In the genomic region with DNA sequence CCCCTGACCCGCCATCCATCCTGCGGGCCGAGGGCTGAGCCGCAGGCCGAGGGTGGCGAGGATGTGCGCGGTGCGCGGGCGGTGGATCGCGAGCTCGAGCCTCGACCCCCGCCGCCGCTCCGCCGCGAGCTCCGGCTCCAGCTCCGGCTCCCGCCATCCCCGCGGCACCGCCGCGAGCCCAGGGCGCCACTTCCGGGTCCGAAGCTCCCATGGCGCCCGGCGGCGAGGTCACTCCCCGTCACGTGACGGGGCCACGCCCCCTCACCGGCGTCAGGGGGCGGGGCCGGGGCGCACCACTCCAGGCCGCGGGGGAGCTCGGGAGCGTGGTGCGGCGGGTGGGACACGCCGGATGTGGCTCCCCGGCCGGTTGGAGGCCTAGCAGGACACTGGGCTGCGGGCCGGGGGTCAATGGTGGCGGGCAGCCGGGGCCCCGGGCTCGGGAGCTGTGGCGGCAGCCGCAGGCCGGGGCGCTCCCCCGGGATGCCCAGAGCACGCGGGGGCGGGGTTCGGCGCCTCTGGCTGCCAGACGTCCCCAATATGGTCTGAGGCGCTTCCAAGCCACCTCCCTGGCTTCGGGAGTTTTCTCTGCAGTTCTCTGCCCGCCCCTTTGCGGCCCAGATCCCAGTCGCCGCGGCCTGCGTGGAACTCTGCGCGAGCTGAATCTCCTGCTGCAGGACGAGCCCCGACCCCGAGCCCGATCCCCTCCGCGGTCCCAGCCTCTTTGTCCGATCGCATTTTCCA, we compare ENCODE assay signal across 8 cellular contexts. TPM values are rescaled to one million over a fixed set of nuclear protein-coding genes. Genes with fewer than 3 reads are reported as not detected.
DNase-seq lines count a peak whose midpoint lies in the region; TF ChIP-seq lines count a peak whose summit lies in the region.

A gene with protein sequence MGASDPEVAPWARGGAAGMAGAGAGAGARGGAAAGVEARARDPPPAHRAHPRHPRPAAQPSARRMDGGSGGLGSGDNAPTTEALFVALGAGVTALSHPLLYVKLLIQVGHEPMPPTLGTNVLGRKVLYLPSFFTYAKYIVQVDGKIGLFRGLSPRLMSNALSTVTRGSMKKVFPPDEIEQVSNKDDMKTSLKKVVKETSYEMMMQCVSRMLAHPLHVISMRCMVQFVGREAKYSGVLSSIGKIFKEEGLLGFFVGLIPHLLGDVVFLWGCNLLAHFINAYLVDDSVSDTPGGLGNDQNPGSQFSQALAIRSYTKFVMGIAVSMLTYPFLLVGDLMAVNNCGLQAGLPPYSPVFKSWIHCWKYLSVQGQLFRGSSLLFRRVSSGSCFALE (minus strand): TSS at position 234 of the 741 bp plus-strand sequence. CDS start 23 bp downstream, at position 211.

- H3K27ac ChIP-seq in GM23248: peak within 1 kb of the TSS; percentile 80
- H3K27ac ChIP-seq in Karpas-422 (ENCODE audit: low read length): peak within 1 kb of the TSS; percentile 49
- peak within 1 kb of the TSS; percentile 80 for H3K27ac ChIP-seq in RWPE1

- in situ Hi-C loops in GM23248 (cut with MboI): no loop called here

- H3F3A ChIP-seq in GM23248 (ENCODE audit: insufficient read depth): peaks cover 32% of the 10 kb centered on the region

- WGBS in GM23248 (ENCODE audit: low coverage in 1 of 2, low lambda C conversion rate in 2 of 2, missing lambda C conversion rate in 2 of 2), 2 experiments: 1% methylated on average over 49 to 55 of the region's 90 CpGs

- TF ChIP-seq CTCF in RWPE1 (conservative IDR thresholded peaks at IDR 0.05; ENCODE audit: low read depth): no peak
- no peak for TF ChIP-seq CTCF in fibroblast of pulmonary artery (IDR thresholded peaks at IDR 0.05; ENCODE audit: low read length, missing control alignments)
- no peak for TF ChIP-seq CTCF in nephron progenitor cell (IDR thresholded peaks at IDR 0.05)

- peaks cover 5% of the 10 kb centered on the region for H3K36me3 Mint-ChIP-seq in nephron progenitor cell (ENCODE audit: low read depth)
- H3K36me3 Mint-ChIP-seq in stimulated activated naive CD8-positive, alpha-beta T cell treated with anti-CD3 and anti-CD28 coated beads, Interleukin-15, Interleukin-2, amounts not matched to agents 100 ng/mL and 50 ng/mL, for 24 hours (ENCODE audit: low read depth): peaks cover 6% of the 10 kb centered on the region

- H3K9me3 ChIP-seq in GM23248 (ENCODE audit: low read depth) (no peaks in the 10 kb centered on the region), Karpas-422 (ENCODE audit: low read length) (no peaks in the 10 kb centered on the region)

- H3K27me3 ChIP-seq in GM23248 (replicated peaks; ENCODE audit: insufficient read depth): no peaks in the 10 kb centered on the region
- no peaks in the 10 kb centered on the region for H3K27me3 ChIP-seq in Karpas-422 (ENCODE audit: low read length)

- peaks cover 30% of the 10 kb centered on the region for H3K4me1 Mint-ChIP-seq in nephron progenitor cell
- H3K4me1 Mint-ChIP-seq in stimulated activated naive CD8-positive, alpha-beta T cell treated with anti-CD3 and anti-CD28 coated beads, Interleukin-15, Interleukin-2, amounts not matched to agents 100 ng/mL and 50 ng/mL, for 24 hours (ENCODE audit: low read depth): peaks cover 16% of the 10 kb centered on the region

- CTCF ChIA-PET in RWPE1 (lab: Yijun Ruan, JAX): interaction anchor here (0.8 to 1.5 kb wide), 4 partner anchors 15 to 65 kb away, joined by 3 to 9 read pairs (median 4); no protein-coding TSS in a partner anchor

- H3K4me3 Mint-ChIP-seq in nephron progenitor cell: peak within 1 kb of the TSS; percentile 99
- peak within 1 kb of the TSS; percentile 93 for H3K4me3 Mint-ChIP-seq in stimulated activated naive CD8-positive, alpha-beta T cell treated with anti-CD3 and anti-CD28 coated beads, Interleukin-15, Interleukin-2, amounts not matched to agents 100 ng/mL and 50 ng/mL, for 24 hours

- POLR2A ChIA-PET in RWPE1 (lab: Yijun Ruan, JAX; ENCODE audit: low non-redundant PET): interaction anchor here (0.6 to 1.2 kb wide), 4 partner anchors 13 to 109 kb away, joined by 3 to 4 read pairs (median 3); no protein-coding TSS in a partner anchor

- H4K20me1 ChIP-seq in GM23248 (ENCODE audit: insufficient read depth) (no peaks in the 10 kb centered on the region), Karpas-422 (ENCODE audit: insufficient read depth, low read depth, low read length) (peaks cover 36% of the 10 kb centered on the region)

- H3K27me3 Mint-ChIP-seq in nephron progenitor cell (ENCODE audit: low read depth, poor library complexity): peaks cover 11% of the 10 kb centered on the region
- no peaks in the 10 kb centered on the region for H3K27me3 Mint-ChIP-seq in stimulated activated naive CD8-positive, alpha-beta T cell treated with anti-CD3 and anti-CD28 coated beads, Interleukin-15, Interleukin-2, amounts not matched to agents 100 ng/mL and 50 ng/mL, for 24 hours

- peaks cover 48% of the 10 kb centered on the region for H3K79me2 ChIP-seq in GM23248 (ENCODE audit: insufficient read depth)
- peaks cover 47% of the 10 kb centered on the region for H3K79me2 ChIP-seq in Karpas-422 (ENCODE audit: low read length)

- peak within 1 kb of the TSS; percentile 99 for H3K9ac ChIP-seq in GM23248
- peak within 1 kb of the TSS; percentile 98 for H3K9ac ChIP-seq in Karpas-422 (ENCODE audit: low read length)

- DNase-seq in EL (peak; percentile 89), GM23248 (peak; percentile 96), Karpas-422 (peak; percentile 96), RWPE1 (ENCODE audit: low spot score) (peak; percentile 93), fibroblast of pulmonary artery (ENCODE audit: low read depth) (peak; percentile 90), nephron progenitor cell (peak; percentile 91)
- DNase-seq in activated T-helper 9 cell treated with anti-CD3 and anti-CD28 coated beads, Interleukin-2, amount 50 U/mL, for 16 hours (ENCODE audit: low read depth): peak; percentile 82

- H3K36me3 ChIP-seq in GM23248 (ENCODE audit: low read depth): no peaks in the 10 kb centered on the region
- H3K36me3 ChIP-seq in Karpas-422 (ENCODE audit: insufficient read depth, low read length): no peaks in the 10 kb centered on the region

- H3K4me3 ChIP-seq in GM23248: peak within 1 kb of the TSS; percentile 100
- H3K4me3 ChIP-seq in Karpas-422 (ENCODE audit: low read length): peak within 1 kb of the TSS; percentile 97
- H3K4me3 ChIP-seq in fibroblast of pulmonary artery (replicated peaks; ENCODE audit: low read depth, low read length): peak within 1 kb of the TSS; percentile 99

- H3K9me3 Mint-ChIP-seq in nephron progenitor cell: peaks cover 4% of the 10 kb centered on the region
- H3K9me3 Mint-ChIP-seq in stimulated activated naive CD8-positive, alpha-beta T cell treated with anti-CD3 and anti-CD28 coated beads, Interleukin-15, Interleukin-2, amounts not matched to agents 100 ng/mL and 50 ng/mL, for 24 hours: no peaks in the 10 kb centered on the region

- H2AFZ ChIP-seq in GM23248 (peak within 1 kb of the TSS; percentile 73), Karpas-422 (ENCODE audit: low read length) (peak within 1 kb of the TSS; percentile 53; the same call in 1 of the 2 replicates)

- H3K9me2 ChIP-seq in GM23248 (ENCODE audit: insufficient read depth) (no peaks in the 10 kb centered on the region), Karpas-422 (replicated peaks; ENCODE audit: insufficient read depth, low read length) (no peaks in the 10 kb centered on the region)

- H3K4me1 ChIP-seq in GM23248 (ENCODE audit: insufficient read depth): peaks cover 24% of the 10 kb centered on the region
- H3K4me1 ChIP-seq in Karpas-422 (ENCODE audit: low read length): peaks cover 34% of the 10 kb centered on the region

- H3K4me2 ChIP-seq in GM23248 (ENCODE audit: unreplicated experiment): peak within 1 kb of the TSS; percentile 96
- peak within 1 kb of the TSS; percentile 99 for H3K4me2 ChIP-seq in Karpas-422 (ENCODE audit: low read depth, low read length, poor library complexity, severe bottlenecking)

- H3K27ac Mint-ChIP-seq in nephron progenitor cell: peak within 1 kb of the TSS; percentile 99
- peak within 1 kb of the TSS; percentile 94 for H3K27ac Mint-ChIP-seq in stimulated activated naive CD8-positive, alpha-beta T cell treated with anti-CD3 and anti-CD28 coated beads, Interleukin-15, Interleukin-2, amounts not matched to agents 100 ng/mL and 50 ng/mL, for 24 hours

RNA-seq across cellular contexts. Expression of the gene that starts here (rescaled TPM):
- total RNA-seq in GM23248 (2014; rRNA removed; shearing (Covaris generic)): 418 and 473 TPM in 2 replicates
- 370 and 395 TPM in 2 replicates for polyA plus RNA-seq in GM23248 (2016; fragmentation: Nextera tagmentation; extraction: Ambion mirVana)
- 84.4 and 105 TPM in 2 replicates for total RNA-seq in Karpas-422 (2014; rRNA removed; shearing (Covaris generic); ENCODE audit: low replicate concordance)

Comparison
In these comparisons a context has a peak if more than half of its experiments do, and no peak if none do; other contexts are left out.
1. Peak in every context shown above with its lines: DNase-seq, H3K4me3 ChIP-seq and H3K27ac ChIP-seq.